In genomic region chr11:31246451-31247165, GRCh38 we compare ENCODE assay signal across 30 cellular contexts.
DNase-seq lines count a peak whose midpoint lies in the region; ATAC-seq, FAIRE-seq and TF ChIP-seq lines count a peak whose summit lies in the region.
"Had no signal": no experiment of that assay in that cellular context is flagged by ENCODE, and none has a peak within 500 bp of the region (broad histone marks: within the 10 kb centered on the region; RNA-seq: fewer than 3 reads in every experiment).

No MANE protein-coding gene starts in this region.

- H3K27me3 ChIP-seq in A673 (replicated peaks; ENCODE audit: insufficient read depth, low read depth, low read length, poor library complexity) (no peaks in the 10 kb centered on the region), H1 (replicated peaks in 1 of 4; ENCODE audit: control insufficient read depth in 3 of 4, extremely low read depth in 1 of 4, insufficient read depth in 3 of 4, low read length in 3 of 4) (no peaks in the 10 kb centered on the region)
- H3K27me3 ChIP-seq: ascending aorta, pancreas, tibial artery had no signal

- H4K91ac ChIP-seq in H1 (replicated peaks; ENCODE audit: insufficient read length, low read length): no peak overlapping the region

- H4K5ac ChIP-seq in H1 (ENCODE audit: insufficient read length, low read depth, low read length): no peak overlapping the region

- H3K27ac Mint-ChIP-seq in naive thymus-derived CD8-positive, alpha-beta T cell: no peak overlapping the region
- H3K27ac Mint-ChIP-seq: activated naive CD4-positive, alpha-beta T cell treated with anti-CD3 and anti-CD28 coated beads, Interleukin-2, amount 50 U/mL, for 24 hours; activated T-helper 1 cell treated with anti-CD3 and anti-CD28 coated beads, Interleukin-12 subunit alpha, Interleukin-12 subunit beta, Interleukin-2, Interleukin-4 antibody, amounts not matched to agents 30 ng/mL and 10 ng/mL and 1 ng/mL, durations not matched to agents 14 hours and 24 hours and 36 hours; nephron progenitor cell had no signal

- no peaks in the 10 kb centered on the region for H3K36me3 Mint-ChIP-seq in naive thymus-derived CD8-positive, alpha-beta T cell
- H3K36me3 Mint-ChIP-seq: activated naive CD4-positive, alpha-beta T cell treated with anti-CD3 and anti-CD28 coated beads, Interleukin-2, amount 50 U/mL, for 24 hours had no signal

- no peaks in the 10 kb centered on the region for H3K9me3 ChIP-seq in A673 (ENCODE audit: low read depth, low read length, poor library complexity, severe bottlenecking)
- no peaks in the 10 kb centered on the region for H3K9me3 ChIP-seq in H1 (ENCODE audit: insufficient read depth in 2 of 2, low read depth in 1 of 2, low read length in 1 of 2)
- H3K9me3 ChIP-seq: ascending aorta, Caco-2, lower lobe of right lung, mucosa of descending colon, pancreas, SK-N-SH, tibial artery had no signal

- CTCF ChIA-PET in A673 (lab: Charles Lee): no interaction called here
- CTCF ChIA-PET in H1 (lab: Charles Lee; ENCODE audit: partially characterized antibody): interaction anchor here (0.5 to 1.2 kb wide), 7 partner anchors 8 to 907 kb away, joined by 3 to 5 read pairs (median 3); no protein-coding TSS in a partner anchor

- H2AFZ ChIP-seq in H1 (ENCODE audit: low read length): 0 out of 2 replicates have a peak overlapping the region, but pooled peaks have one; percentile 21

- H3K79me2 ChIP-seq in H1 (ENCODE audit: control insufficient read depth in 1 of 2, insufficient read depth in 2 of 2, low read length in 2 of 2): no peaks in the 10 kb centered on the region

- H3K23me2 ChIP-seq in H1 (ENCODE audit: low read depth, low read length): no peaks in the 10 kb centered on the region

- H3K27me3 Mint-ChIP-seq in naive thymus-derived CD8-positive, alpha-beta T cell: peaks cover 5 to 13% (median 7%) of the 10 kb centered on the region in 5 donors
- H3K27me3 Mint-ChIP-seq: stimulated activated naive CD8-positive, alpha-beta T cell treated with anti-CD3 and anti-CD28 coated beads, Interleukin-15, amount 100 ng/mL, for 72 hours had no signal

- H3K56ac ChIP-seq in H1 (replicated peaks; ENCODE audit: insufficient read length, low read depth, low read length): no peak overlapping the region

- no peak overlapping the region for H2BK120ac ChIP-seq in H1 (replicated peaks; ENCODE audit: low read depth, low read length)

- WGBS in H1 (ENCODE audit: extremely low coverage in 1 of 2, insufficient coverage in 1 of 2, insufficient read length in 1 of 2, insufficient replicate concordance in 2 of 2, low coverage in 1 of 2, low lambda C conversion rate in 2 of 2, missing lambda C conversion rate in 1 of 2), 2 experiments: 88% methylated on average over 4 of the region's 4 CpGs; no CpG with 5 or more reads in 1 of the 2 experiments

- no peak overlapping the region for H4K8ac ChIP-seq in H1 (ENCODE audit: extremely low read depth, insufficient read depth, low read length)

- H3K27ac ChIP-seq in A673 (ENCODE audit: low read depth, low read length, poor library complexity, severe bottlenecking) (no peak overlapping the region), H1 (ENCODE audit: low read depth, low read length) (no peak overlapping the region)
- H3K27ac ChIP-seq: ascending aorta, lower lobe of right lung, pancreas, tibial artery, VCaP had no signal

- H3K4ac ChIP-seq in H1 (replicated peaks; ENCODE audit: insufficient read length, low read depth, low read length): no peak overlapping the region

- no peak overlapping the region for H2BK12ac ChIP-seq in H1 (ENCODE audit: low read depth, low read length)

- intact Hi-C loops in A673 (cut with micrococcal nuclease; ENCODE audit: unreplicated experiment): no loop called here
- intact Hi-C loops in left ventricle myocardium superior (cut with micrococcal nuclease): loop anchor here (10.0 kb wide), 1 partner anchor 718 kb away; no protein-coding TSS in a partner anchor

- ATAC-seq in left ventricle myocardium superior (peak; percentile 96), GM21619 (IDR thresholded peaks at IDR 0.05; ENCODE audit: unreplicated experiment) (no peak), GM18858 (IDR thresholded peaks at IDR 0.05; ENCODE audit: unreplicated experiment) (no peak)
- ATAC-seq in naive thymus-derived CD8-positive, alpha-beta T cell: no peak
- ATAC-seq: mucosa of descending colon; stimulated activated naive CD8-positive, alpha-beta T cell treated with anti-CD3 and anti-CD28 coated beads, Interleukin-15, amount 100 ng/mL, for 72 hours had no signal

- no peak overlapping the region for H2BK5ac ChIP-seq in H1 (ENCODE audit: low read depth, low read length)

- no peak for TF ChIP-seq EP300 in H1 (IDR thresholded peaks at IDR 0.05; ENCODE audit: borderline replicate concordance in 1 of 2, low read depth in 2 of 2, low read length in 2 of 2)

- no peaks in the 10 kb centered on the region for H3K9me3 Mint-ChIP-seq in naive thymus-derived CD8-positive, alpha-beta T cell
- H3K9me3 Mint-ChIP-seq: activated naive CD4-positive, alpha-beta T cell treated with anti-CD3 and anti-CD28 coated beads, Interleukin-2, amount 50 U/mL, for 24 hours; activated T-helper 1 cell treated with anti-CD3 and anti-CD28 coated beads, Interleukin-12 subunit alpha, Interleukin-12 subunit beta, Interleukin-2, Interleukin-4 antibody, amounts not matched to agents 30 ng/mL and 10 ng/mL and 1 ng/mL, durations not matched to agents 14 hours and 24 hours and 36 hours; nephron progenitor cell; stimulated activated naive CD8-positive, alpha-beta T cell treated with anti-CD3 and anti-CD28 coated beads, Interleukin-15, amount 100 ng/mL, for 72 hours had no signal

- no peaks in the 10 kb centered on the region for H3K4me1 Mint-ChIP-seq in naive thymus-derived CD8-positive, alpha-beta T cell
- H3K4me1 Mint-ChIP-seq: activated naive CD4-positive, alpha-beta T cell treated with anti-CD3 and anti-CD28 coated beads, Interleukin-2, amount 50 U/mL, for 24 hours; nephron progenitor cell; stimulated activated naive CD8-positive, alpha-beta T cell treated with anti-CD3 and anti-CD28 coated beads, Interleukin-15, amount 100 ng/mL, for 72 hours had no signal

- no peak overlapping the region for H2AK5ac ChIP-seq in H1 (ENCODE audit: low read depth, low read length)

- TF ChIP-seq POLR2A in H1 (IDR thresholded peaks at IDR 0.05; ENCODE audit: control extremely low read depth in 1 of 2, low read depth in 2 of 2, low read length in 2 of 2): no peak

- H2BK20ac ChIP-seq in H1 (ENCODE audit: low read length): no peak overlapping the region

- H3K4me1 ChIP-seq in A673 (ENCODE audit: insufficient read depth, low read length, poor library complexity, severe bottlenecking) (peaks cover 5% of the 10 kb centered on the region), H1 (replicated peaks in 1 of 4; ENCODE audit: control insufficient read depth in 3 of 4, insufficient read depth in 4 of 4, low read length in 3 of 4) (peaks cover 0 to 7% (median 2%) of the 10 kb centered on the region in 4 experiments; a peak in 3 of 7 replicates)
- H3K4me1 ChIP-seq: ascending aorta, Caco-2, lower lobe of right lung, tibial artery had no signal

- no peak overlapping the region for H3K4me3 Mint-ChIP-seq in naive thymus-derived CD8-positive, alpha-beta T cell
- H3K4me3 Mint-ChIP-seq: activated naive CD4-positive, alpha-beta T cell treated with anti-CD3 and anti-CD28 coated beads, Interleukin-2, amount 50 U/mL, for 24 hours; activated T-helper 1 cell treated with anti-CD3 and anti-CD28 coated beads, Interleukin-12 subunit alpha, Interleukin-12 subunit beta, Interleukin-2, Interleukin-4 antibody, amounts not matched to agents 30 ng/mL and 10 ng/mL and 1 ng/mL, durations not matched to agents 14 hours and 24 hours and 36 hours; nephron progenitor cell; stimulated activated naive CD8-positive, alpha-beta T cell treated with anti-CD3 and anti-CD28 coated beads, Interleukin-15, amount 100 ng/mL, for 72 hours had no signal

- no peaks in the 10 kb centered on the region for H3K79me1 ChIP-seq in H1 (ENCODE audit: low read depth, low read length)

- H3K4me2 ChIP-seq in H1 (ENCODE audit: insufficient read depth in 1 of 2, low read depth in 2 of 2, low read length in 2 of 2): no peak overlapping the region
- H3K4me2 ChIP-seq: SK-N-SH had no signal

- DNase-seq in A673 (ENCODE audit: low spot score): peak; percentile 28
- peak; percentile 58 for DNase-seq in NCI-H446 treated with DMSO at 0.1 percent for 48 hours (lab: John Stamatoyannopoulos, UW)
- DNase-seq in H1 (ENCODE audit: low read depth in 1 of 2, low spot score in 2 of 2): no peak
- no peak for DNase-seq in left ventricle myocardium superior
- no peak for DNase-seq in naive thymus-derived CD8-positive, alpha-beta T cell
- DNase-seq in cortex of kidney (lab: John Stamatoyannopoulos, UW): no peak
- DNase-seq: activated CD4-positive, alpha-beta T cell treated with anti-CD3 and anti-CD28 coated beads, Interleukin-2, amount 50 U/mL, for 1 hour; C1 segment of cervical spinal cord; Caco-2; effector CD8-positive, alpha-beta T cell; erythroblast; islet precursor cell; KBM-7; lower lobe of right lung; mucosa of descending colon; NCI-H146; NCI-H526; nephron progenitor cell; pancreas; RPMI8226; SK-N-SH; stimulated activated naive CD8-positive, alpha-beta T cell treated with anti-CD3 and anti-CD28 coated beads, Interleukin-15, amount 100 ng/mL, for 72 hours had no signal

- no peaks in the 10 kb centered on the region for H4K20me1 ChIP-seq in H1 (replicated peaks in 1 of 2; ENCODE audit: control insufficient read depth in 1 of 2, insufficient read depth in 2 of 2, low read length in 2 of 2)

- FAIRE-seq in H1 (lab: Jason Lieb, UNC): peak; percentile 36
- FAIRE-seq: GM12892, pancreas had no signal

- TF ChIP-seq CTCF in A673 (conservative IDR thresholded peaks at IDR 0.05; ENCODE audit: low read depth, low read length) (no peak), H1 (IDR thresholded peaks at IDR 0.05; ENCODE audit: control extremely low read depth in 1 of 3, insufficient read depth in 1 of 3, low read depth in 1 of 3, low read length in 3 of 3) (no peak)

- no peak overlapping the region for H2BK15ac ChIP-seq in H1 (ENCODE audit: low read length)

- H3K36me3 ChIP-seq in A673 (ENCODE audit: insufficient read depth, low read length, poor library complexity, severe bottlenecking): no peaks in the 10 kb centered on the region
- H3K36me3 ChIP-seq in H1 (ENCODE audit: control insufficient read depth in 2 of 4, insufficient read depth in 4 of 4, low read length in 3 of 4): no peaks in the 10 kb centered on the region
- H3K36me3 ChIP-seq: ascending aorta, lower lobe of right lung, pancreas, tibial artery had no signal

- no peak overlapping the region for H3K4me3 ChIP-seq in A673 (ENCODE audit: low read depth, low read length, poor library complexity, severe bottlenecking)
- no peak overlapping the region for H3K4me3 ChIP-seq in H1 (ENCODE audit: extremely low read depth in 1 of 4, insufficient read depth in 2 of 4, low read depth in 3 of 4, low read length in 4 of 4)
- H3K4me3 ChIP-seq: ascending aorta, lower lobe of right lung, mucosa of descending colon, pancreas, tibial artery had no signal

- no peak overlapping the region for H3K14ac ChIP-seq in H1 (ENCODE audit: insufficient read length)

- no peak for TF ChIP-seq RAD21 in H1 (IDR thresholded peaks at IDR 0.05 in 1 of 2, conservative IDR thresholded peaks at IDR 0.05 in 1 of 2; ENCODE audit: low read depth in 2 of 2, low read length in 2 of 2)

- POLR2A ChIA-PET in A673 (lab: Charles Lee; ENCODE audit: low non-redundant PET): interaction anchor here (0.7 kb wide), 1 partner anchor 311 kb away, joined by 3 read pairs; no protein-coding TSS in a partner anchor
- POLR2A ChIA-PET in H1 (lab: Charles Lee; ENCODE audit: partially characterized antibody): interaction anchor here (0.6 to 1.0 kb wide), 2 partner anchors 10 to 127 kb away, joined by 3 to 5 read pairs; no protein-coding TSS in a partner anchor
- POLR2A ChIA-PET in naive thymus-derived CD8-positive, alpha-beta T cell (lab: Charles Lee): no interaction called here

- H3K23ac ChIP-seq in H1 (ENCODE audit: insufficient read length): no peak overlapping the region

- H3K18ac ChIP-seq in H1 (ENCODE audit: extremely low read depth, low read length): no peak overlapping the region

- BruUV-seq in A673 (replicated peaks; lab: Mats Ljungman, UMichigan): no TSS peak

- no peak overlapping the region for H3K9ac ChIP-seq in H1 (replicated peaks in 1 of 4; ENCODE audit: extremely low read depth in 1 of 4, low read depth in 3 of 4, low read length in 3 of 4)
- H3K9ac ChIP-seq: SK-N-SH had no signal

Comparison
In these comparisons a context has a peak if more than half of its experiments do, and no peak if none do; other contexts are left out.
1. DNase-seq: peak in A673 (single experiment) and NCI-H446 treated with DMSO at 0.1 percent for 48 hours (single experiment); none in H1 (0 of 2), left ventricle myocardium superior (single experiment), naive thymus-derived CD8-positive, alpha-beta T cell (0 of 10) and cortex of kidney (single experiment).